8 cellular contexts compared by ENCODE assay signal in genomic region chr11:34358666-34359547, GRCh38.
A peak's percentile ranks its signal among the peaks of the same experiment; 100 is the strongest.
DNase-seq lines count a peak whose midpoint lies in the region; ATAC-seq lines count a peak whose summit lies in the region.

No MANE protein-coding gene starts in this region.

- peaks cover 55 to 69% of the 10 kb centered on the region in 2 donors for H3K27me3 Mint-ChIP-seq in effector memory CD8-positive, alpha-beta T cell

- DNase-seq in DMS79 (lab: John Stamatoyannopoulos, UW): peak; percentile 45
- DNase-seq in NOMO-1 (lab: John Stamatoyannopoulos, UW; ENCODE audit: unreplicated experiment in 2 of 2): peak; percentile 74 to 82
- DNase-seq in activated CD8-positive, alpha-beta memory T cell treated with anti-CD3 and anti-CD28 coated beads for 4 hours (ENCODE audit: low read depth in 2 of 2): peak; percentile 49 to 52
- peak; percentile 70 to 79 (median 72) for DNase-seq in effector memory CD8-positive, alpha-beta T cell
- DNase-seq in medulla oblongata (ENCODE audit: extremely low spot score): peak; percentile 95
- DNase-seq in stimulated activated CD4-positive, alpha-beta T cell treated with anti-CD3 and anti-CD28 coated beads, TNF-alpha, amount 100 ng/mL, for 24 hours (ENCODE audit: low read depth in 3 of 3): peak; percentile 48 to 67 (median 55)

- peak overlapping the region; percentile 73 to 79 for H3K27ac Mint-ChIP-seq in effector memory CD8-positive, alpha-beta T cell

- no peaks in the 10 kb centered on the region for H3K9me3 Mint-ChIP-seq in effector memory CD8-positive, alpha-beta T cell

- peaks cover 19 to 20% of the 10 kb centered on the region in 2 donors for H3K4me1 Mint-ChIP-seq in effector memory CD8-positive, alpha-beta T cell (ENCODE audit: low read depth in 2 of 2)

- ATAC-seq in HG03439 (IDR thresholded peaks at IDR 0.05; ENCODE audit: unreplicated experiment) (peak; percentile 24), GM19328 (IDR thresholded peaks at IDR 0.05; ENCODE audit: unreplicated experiment) (no peak)
- ATAC-seq in effector memory CD8-positive, alpha-beta T cell (replicated peaks): peak; percentile 15

- H3K36me3 Mint-ChIP-seq in effector memory CD8-positive, alpha-beta T cell (ENCODE audit: insufficient read depth): peaks cover 16% of the 10 kb centered on the region

- H3K4me3 Mint-ChIP-seq in effector memory CD8-positive, alpha-beta T cell: peak overlapping the region; percentile 82 to 84

Comparison
In these comparisons a context has a peak if more than half of its experiments do, and no peak if none do; other contexts are left out.
1. DNase-seq: peak in every context shown above with its lines; median percentile 95 in medulla oblongata; 78 in NOMO-1; 72 in effector memory CD8-positive, alpha-beta T cell; 55 in stimulated activated CD4-positive, alpha-beta T cell treated with anti-CD3 and anti-CD28 coated beads, TNF-alpha, amount 100 ng/mL, for 24 hours; 50 in activated CD8-positive, alpha-beta memory T cell treated with anti-CD3 and anti-CD28 coated beads for 4 hours; 45 in DMS79.